ENCODE assay signal across 8 cellular contexts in genomic region chr6:13907614-13908215, GRCh38. TPM values are rescaled to one million over a fixed set of nuclear protein-coding genes. Genes with fewer than 3 reads are reported as not detected.
"Had no signal": no experiment of that assay in that cellular context is flagged by ENCODE, and none has a peak within 500 bp of the region (broad histone marks: within the 10 kb centered on the region; RNA-seq: fewer than 3 reads in every experiment).

No MANE protein-coding gene starts in this region.

- H3K27ac ChIP-seq: KMS-11 had no signal

- H3K9ac ChIP-seq: KMS-11 had no signal

- H3K4me3 ChIP-seq: GM23338, HAP-1 had no signal

- DNase-seq: HFFc6, KBM-7 had no signal

- H3K27ac Mint-ChIP-seq: GM23338, HFFc6, IgD-negative memory B cell had no signal

- H3K9me3 ChIP-seq: HAP-1 had no signal

- H3K36me3 ChIP-seq: HAP-1 had no signal

- H2AFZ ChIP-seq: GM23338 had no signal

- H3K27me3 Mint-ChIP-seq: IgD-negative memory B cell had no signal

- H3K9me3 Mint-ChIP-seq: GM23338, HFFc6, IgD-negative memory B cell had no signal

- ATAC-seq: GM23338, HCT116 had no signal

- H3K4me2 ChIP-seq: GM23338, KMS-11 had no signal

- H3K4me1 ChIP-seq: HAP-1 had no signal

- H3K4me3 Mint-ChIP-seq: GM23338, HFFc6, IgD-negative memory B cell had no signal

- H3K4me1 Mint-ChIP-seq: GM23338 had no signal

- H3K36me3 Mint-ChIP-seq: IgD-negative memory B cell had no signal

RNA-seq across cellular contexts. Expression of gene RNF182, which starts 17.0 kb away (rescaled TPM):
- total RNA-seq: HT-29 had no signal
